ENCODE assay signal across 8 cellular contexts in genomic region chr10:80079312-80079613, GRCh38. TPM values are rescaled to one million over a fixed set of nuclear protein-coding genes. Genes with fewer than 3 reads are reported as not detected.
DNase-seq lines count a peak whose midpoint lies in the region; ATAC-seq and TF ChIP-seq lines count a peak whose summit lies in the region.

No MANE protein-coding gene starts in this region.

- H3K4me3 ChIP-seq in astrocyte of the spinal cord (ENCODE audit: low read depth, low read length) (peak overlapping the region; percentile 60), lower leg skin (ENCODE audit: low read depth, poor library complexity, severe bottlenecking) (peak overlapping the region; percentile 64), tibial nerve (peak overlapping the region; percentile 61 to 88 (median 78))

- TF ChIP-seq CTCF in astrocyte of the spinal cord (IDR thresholded peaks at IDR 0.05; ENCODE audit: low read depth, low read length) (no peak), lower leg skin (IDR thresholded peaks at IDR 0.05) (no peak), tibial nerve (IDR thresholded peaks at IDR 0.05) (no peak)

- peaks cover 38% of the 10 kb centered on the region for H3K4me1 Mint-ChIP-seq in activated T-cell treated with anti-CD3 and anti-CD28 coated beads, Interleukin-2, amount 50 U/mL, for 24 hours (ENCODE audit: low read depth)

- WGBS in lower leg skin, 2 donors = 0 to 1% methylated on average over 8 of the region's 8 CpGs
- 0 to 1% methylated on average over 8 of the region's 8 CpGs for WGBS in tibial nerve, 2 donors

- no peaks in the 10 kb centered on the region for H3K27me3 ChIP-seq in tibial nerve

- H3K9me3 ChIP-seq in tibial nerve = no peaks in the 10 kb centered on the region

- peaks cover 16% of the 10 kb centered on the region for H3K36me3 Mint-ChIP-seq in activated T-cell treated with anti-CD3 and anti-CD28 coated beads, Interleukin-2, amount 50 U/mL, for 24 hours (ENCODE audit: low read depth)

- TF ChIP-seq POLR2A in lower leg skin (IDR thresholded peaks at IDR 0.05) (no peak), tibial nerve (IDR thresholded peaks at IDR 0.05) (no peak)

- in situ Hi-C loops in astrocyte of the spinal cord (cut with HindIII; ENCODE audit: low sequenced_read_pairs) = no loop called here

- H3K4me1 ChIP-seq in tibial nerve = peaks cover 0 to 16% (median 7%) of the 10 kb centered on the region in 4 donors

- H3K36me3 ChIP-seq in tibial nerve = peaks cover 0 to 22% (median 0%) of the 10 kb centered on the region in 3 donors

- no peak for TF ChIP-seq EP300 in tibial nerve (IDR thresholded peaks at IDR 0.05)

- peak overlapping the region; percentile 88 to 97 (median 97) for H3K27ac ChIP-seq in tibial nerve

- peak overlapping the region; percentile 95 for H3K4me3 Mint-ChIP-seq in activated T-cell treated with anti-CD3 and anti-CD28 coated beads, Interleukin-2, amount 50 U/mL, for 24 hours

- intact Hi-C loops in lower leg skin (cut with DNase I; ENCODE audit: low total_unique reads) = no loop called here

- no peak for DNase-seq in activated T-cell treated with anti-CD3 and anti-CD28 coated beads, Interleukin-2, amount 50 U/mL, for 24 hours
- no peak for DNase-seq in activated T-cell treated with anti-CD3 and anti-CD28 coated beads, Interleukin-2, amount 50 U/mL, for 1 hour
- DNase-seq in astrocyte of the spinal cord (ENCODE audit: low read depth, low spot score) (no peak), lower leg skin (ENCODE audit: low spot score in 2 of 2) (no peak), tibial nerve (ENCODE audit: low spot score in 2 of 2) (no peak), SW 1271 (lab: John Stamatoyannopoulos, UW) (no peak)

- H3K27ac Mint-ChIP-seq in activated T-cell treated with anti-CD3 and anti-CD28 coated beads, Interleukin-2, amount 50 U/mL, for 24 hours = peak overlapping the region; percentile 95

- H3K27me3 Mint-ChIP-seq in activated T-cell treated with anti-CD3 and anti-CD28 coated beads, Interleukin-2, amount 50 U/mL, for 24 hours = no peaks in the 10 kb centered on the region

- ATAC-seq in HG02623 (IDR thresholded peaks at IDR 0.05; ENCODE audit: unreplicated experiment) = no peak
- ATAC-seq in HG03565 (IDR thresholded peaks at IDR 0.05; ENCODE audit: unreplicated experiment) = no peak

- H3K9me3 Mint-ChIP-seq in activated T-cell treated with anti-CD3 and anti-CD28 coated beads, Interleukin-2, amount 50 U/mL, for 24 hours = no peaks in the 10 kb centered on the region

RNA-seq across cellular contexts. Expression of gene TMEM254, which starts 0.8 kb away (rescaled TPM):
- total RNA-seq in lower leg skin = 10 to 100 TPM; 30.9 to 74.4 (median 48.6) TPM
- total RNA-seq in tibial nerve = 10 to 100 TPM in 3 of 4 donors, 1 to 10 TPM in 1; 8.0 to 18.8 (median 14.1) TPM

RNA-seq across cellular contexts. Expression of gene PLAC9, which starts 53.3 kb away (rescaled TPM):
- total RNA-seq in lower leg skin (10 to 100 TPM in 1 of 4 donors, 1 to 10 TPM in 3; 1.3 to 17.4 (median 8.5) TPM), tibial nerve (100 to 1,000 TPM in 3 of 4 donors, 10 to 100 TPM in 1; 63.3 to 199 (median 140) TPM)
